ENCODE assay signal across 10 cellular contexts in the genomic region with DNA sequence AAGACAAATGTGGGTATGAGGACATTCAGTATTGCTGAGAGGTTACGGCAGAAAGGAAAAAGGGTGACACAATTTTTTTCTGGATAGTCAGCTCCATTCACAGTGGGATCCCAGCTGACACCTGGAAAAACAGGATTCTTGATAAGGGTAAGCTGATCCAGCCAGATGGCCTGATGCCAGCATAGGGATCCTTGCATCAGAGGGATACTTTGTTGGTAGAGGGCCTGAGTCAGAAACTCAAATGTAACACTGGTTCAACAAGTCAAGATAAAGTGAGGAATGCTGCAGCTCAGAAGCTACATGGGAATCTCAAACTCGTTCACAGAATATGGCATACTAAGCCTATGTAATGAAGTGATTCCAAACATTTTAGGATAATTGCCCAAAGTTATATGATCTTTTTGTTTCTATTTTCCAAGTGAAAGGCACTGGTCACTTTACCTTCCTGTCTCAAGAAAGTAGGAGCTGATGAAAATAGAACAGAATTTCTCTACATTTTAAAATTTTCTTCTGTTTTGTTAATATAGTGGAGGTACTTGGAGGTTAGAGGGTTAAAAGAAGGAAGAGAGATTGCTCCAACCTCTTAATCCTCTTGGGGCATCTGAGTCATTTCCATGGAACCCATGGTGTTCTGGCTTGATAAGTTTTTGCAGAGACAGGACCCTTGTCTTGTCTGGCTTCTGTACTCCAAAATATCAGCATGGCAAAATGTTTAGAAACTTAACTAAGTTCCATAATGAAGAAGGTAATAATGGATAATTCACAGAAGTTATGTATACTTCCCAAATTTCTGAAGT.
DNase-seq lines count a peak whose midpoint lies in the region; ATAC-seq, FAIRE-seq and TF ChIP-seq lines count a peak whose summit lies in the region.
"Had no signal": no experiment of that assay in that cellular context is flagged by ENCODE, and none has a peak within 500 bp of the region (broad histone marks: within the 10 kb centered on the region; RNA-seq: fewer than 3 reads in every experiment).

No MANE protein-coding gene starts in this region.

- 0 out of 2 replicates have a peak overlapping the region, but pooled peaks have one; percentile 5 for H2AFZ ChIP-seq in H1 (ENCODE audit: low read length)

- CTCF ChIA-PET in H1 (lab: Charles Lee; ENCODE audit: partially characterized antibody): interaction anchor here (0.6 to 1.1 kb wide), 2 partner anchors 13 to 344 kb away, joined by 3 read pairs; no protein-coding TSS in a partner anchor

- H3K4me3 ChIP-seq in H1 (ENCODE audit: extremely low read depth in 1 of 4, insufficient read depth in 2 of 4, low read depth in 3 of 4, low read length in 4 of 4) (no peak overlapping the region), mesodermal cell (ENCODE audit: extremely low read depth, insufficient read depth, low read length, poor library complexity, severe bottlenecking) (no peak overlapping the region), foreskin fibroblast (ENCODE audit: low read depth in 1 of 2, low read length in 2 of 2) (no peak overlapping the region)

- H3K9ac ChIP-seq in H1 (replicated peaks in 1 of 4; ENCODE audit: extremely low read depth in 1 of 4, low read depth in 3 of 4, low read length in 3 of 4): peak overlapping the region in 1 of 4 experiments; percentile 14; a peak in 1 of 7 replicates

- no peaks in the 10 kb centered on the region for H3K27me3 Mint-ChIP-seq in chondrocyte (ENCODE audit: low read depth)
- H3K27me3 Mint-ChIP-seq: activated CD8-positive, alpha-beta memory T cell treated with anti-CD3 and anti-CD28 coated beads, Interleukin-2, amount 10 ng/mL, durations not matched to agents 7 days and 5 days; activated naive CD8-positive, alpha-beta T cell treated with anti-CD3 and anti-CD28 coated beads for 36 hours had no signal

- H3K9me3 ChIP-seq in H1 (ENCODE audit: insufficient read depth in 2 of 2, low read depth in 1 of 2, low read length in 1 of 2) (no peaks in the 10 kb centered on the region), mesodermal cell (ENCODE audit: control insufficient read depth, low read length) (no peaks in the 10 kb centered on the region)

- H3K79me1 ChIP-seq in H1 (ENCODE audit: low read depth, low read length): no peaks in the 10 kb centered on the region

- H3K4ac ChIP-seq in H1 (replicated peaks; ENCODE audit: insufficient read length, low read depth, low read length): no peak overlapping the region

- H4K5ac ChIP-seq in H1 (ENCODE audit: insufficient read length, low read depth, low read length): no peak overlapping the region

- no peak overlapping the region for H4K8ac ChIP-seq in H1 (ENCODE audit: extremely low read depth, insufficient read depth, low read length)

- no peak for TF ChIP-seq CTCF in H1 (IDR thresholded peaks at IDR 0.05; ENCODE audit: control extremely low read depth in 1 of 3, insufficient read depth in 1 of 3, low read depth in 1 of 3, low read length in 3 of 3)
- TF ChIP-seq CTCF in foreskin fibroblast (IDR thresholded peaks at IDR 0.05; ENCODE audit: low read depth, low read length): no peak
- no peak for TF ChIP-seq CTCF in chondrocyte (IDR thresholded peaks at IDR 0.05)

- no peak overlapping the region for H2BK12ac ChIP-seq in H1 (ENCODE audit: low read depth, low read length)

- DNase-seq in H4 (ENCODE audit: low spot score): peak; percentile 8
- DNase-seq in NCI-H2171 (lab: John Stamatoyannopoulos, UW): peak; percentile 32
- DNase-seq in H1 (ENCODE audit: low read depth in 1 of 2, low spot score in 2 of 2): no peak
- no peak for DNase-seq in NCI-H2081 treated with DMSO at 0.1 percent for 48 hours (lab: John Stamatoyannopoulos, UW)
- no peak for DNase-seq in foreskin fibroblast
- DNase-seq in chondrocyte (ENCODE audit: low spot score): no peak
- DNase-seq: activated CD8-positive, alpha-beta memory T cell treated with anti-CD3 and anti-CD28 coated beads, Interleukin-2, amount 10 ng/mL, durations not matched to agents 7 days and 5 days; activated naive CD8-positive, alpha-beta T cell treated with anti-CD3 and anti-CD28 coated beads for 36 hours had no signal

- no peak overlapping the region for H2AK5ac ChIP-seq in H1 (ENCODE audit: low read depth, low read length)

- H3K27ac Mint-ChIP-seq in chondrocyte (ENCODE audit: unreplicated experiment): no peak overlapping the region
- H3K27ac Mint-ChIP-seq: activated CD8-positive, alpha-beta memory T cell treated with anti-CD3 and anti-CD28 coated beads, Interleukin-2, amount 10 ng/mL, durations not matched to agents 7 days and 5 days; activated naive CD8-positive, alpha-beta T cell treated with anti-CD3 and anti-CD28 coated beads for 36 hours had no signal

- no peaks in the 10 kb centered on the region for H3K9me3 Mint-ChIP-seq in chondrocyte (ENCODE audit: low read depth)
- H3K9me3 Mint-ChIP-seq: activated naive CD8-positive, alpha-beta T cell treated with anti-CD3 and anti-CD28 coated beads for 36 hours had no signal

- H3K4me1 ChIP-seq in H1 (replicated peaks in 1 of 4; ENCODE audit: control insufficient read depth in 3 of 4, insufficient read depth in 4 of 4, low read length in 3 of 4) (no peaks in the 10 kb centered on the region), mesodermal cell (ENCODE audit: control insufficient read depth, insufficient read depth, low read length, poor library complexity, severe bottlenecking) (peaks cover 22% of the 10 kb centered on the region)

- H3K36me3 ChIP-seq in H1 (ENCODE audit: control insufficient read depth in 2 of 4, insufficient read depth in 4 of 4, low read length in 3 of 4) (no peaks in the 10 kb centered on the region), mesodermal cell (ENCODE audit: control insufficient read depth, insufficient read depth, low read length) (no peaks in the 10 kb centered on the region)

- no peak overlapping the region for H2BK5ac ChIP-seq in H1 (ENCODE audit: low read depth, low read length)

- H3K14ac ChIP-seq in H1 (ENCODE audit: insufficient read length): no peak overlapping the region

- POLR2A ChIA-PET in H1 (lab: Charles Lee; ENCODE audit: partially characterized antibody): no interaction called here

- no peak overlapping the region for H3K56ac ChIP-seq in H1 (replicated peaks; ENCODE audit: insufficient read length, low read depth, low read length)

- no peak overlapping the region for H2BK120ac ChIP-seq in H1 (replicated peaks; ENCODE audit: low read depth, low read length)

- TF ChIP-seq RAD21 in H1 (IDR thresholded peaks at IDR 0.05 in 1 of 2, conservative IDR thresholded peaks at IDR 0.05 in 1 of 2; ENCODE audit: low read depth in 2 of 2, low read length in 2 of 2): no peak

- no peak overlapping the region for H3K27ac ChIP-seq in H1 (ENCODE audit: low read depth, low read length)
- H3K27ac ChIP-seq in mesodermal cell (ENCODE audit: low read depth, low read length, severe bottlenecking): peak overlapping the region; percentile 89

- FAIRE-seq in H1 (lab: Jason Lieb, UNC): no peak

- TF ChIP-seq EP300 in H1 (IDR thresholded peaks at IDR 0.05; ENCODE audit: borderline replicate concordance in 1 of 2, low read depth in 2 of 2, low read length in 2 of 2): no peak

- H3K79me2 ChIP-seq in H1 (ENCODE audit: control insufficient read depth in 1 of 2, insufficient read depth in 2 of 2, low read length in 2 of 2): no peaks in the 10 kb centered on the region

- H4K91ac ChIP-seq in H1 (replicated peaks; ENCODE audit: insufficient read length, low read length): no peak overlapping the region

- no peak overlapping the region for H3K23ac ChIP-seq in H1 (ENCODE audit: insufficient read length)

- ATAC-seq in GM18498 (IDR thresholded peaks at IDR 0.05; ENCODE audit: unreplicated experiment): no peak
- ATAC-seq: activated CD8-positive, alpha-beta memory T cell treated with anti-CD3 and anti-CD28 coated beads, Interleukin-2, amount 10 ng/mL, durations not matched to agents 7 days and 5 days had no signal

- WGBS in H1 (ENCODE audit: extremely low coverage in 1 of 2, insufficient coverage in 1 of 2, insufficient read length in 1 of 2, insufficient replicate concordance in 2 of 2, low coverage in 1 of 2, low lambda C conversion rate in 2 of 2, missing lambda C conversion rate in 1 of 2), 2 experiments: 94% methylated on average over 2 of the region's 2 CpGs; no CpG with 5 or more reads in 1 of the 2 experiments
- 67 to 70% methylated on average over 1 of the region's 2 CpGs for WGBS in mesodermal cell (ENCODE audit: insufficient coverage in 2 of 2), 2 experiments

- no peak for TF ChIP-seq POLR2A in H1 (IDR thresholded peaks at IDR 0.05; ENCODE audit: control extremely low read depth in 1 of 2, low read depth in 2 of 2, low read length in 2 of 2)

- no peaks in the 10 kb centered on the region for H3K36me3 Mint-ChIP-seq in chondrocyte (ENCODE audit: low read depth)
- H3K36me3 Mint-ChIP-seq: activated CD8-positive, alpha-beta memory T cell treated with anti-CD3 and anti-CD28 coated beads, Interleukin-2, amount 10 ng/mL, durations not matched to agents 7 days and 5 days; activated naive CD8-positive, alpha-beta T cell treated with anti-CD3 and anti-CD28 coated beads for 36 hours had no signal

- no peak overlapping the region for H3K18ac ChIP-seq in H1 (ENCODE audit: extremely low read depth, low read length)

- no peaks in the 10 kb centered on the region for H3K4me1 Mint-ChIP-seq in chondrocyte (ENCODE audit: low read depth)
- H3K4me1 Mint-ChIP-seq: activated CD8-positive, alpha-beta memory T cell treated with anti-CD3 and anti-CD28 coated beads, Interleukin-2, amount 10 ng/mL, durations not matched to agents 7 days and 5 days; activated naive CD8-positive, alpha-beta T cell treated with anti-CD3 and anti-CD28 coated beads for 36 hours had no signal

- no peak overlapping the region for H2BK15ac ChIP-seq in H1 (ENCODE audit: low read length)

- no peaks in the 10 kb centered on the region for H4K20me1 ChIP-seq in H1 (replicated peaks in 1 of 2; ENCODE audit: control insufficient read depth in 1 of 2, insufficient read depth in 2 of 2, low read length in 2 of 2)

- H3K23me2 ChIP-seq in H1 (ENCODE audit: low read depth, low read length): no peaks in the 10 kb centered on the region

- H3K4me2 ChIP-seq in H1 (ENCODE audit: insufficient read depth in 1 of 2, low read depth in 2 of 2, low read length in 2 of 2): no peak overlapping the region

- H2BK20ac ChIP-seq in H1 (ENCODE audit: low read length): no peak overlapping the region

- H3K4me3 Mint-ChIP-seq in chondrocyte (ENCODE audit: unreplicated experiment): no peak overlapping the region
- H3K4me3 Mint-ChIP-seq: activated CD8-positive, alpha-beta memory T cell treated with anti-CD3 and anti-CD28 coated beads, Interleukin-2, amount 10 ng/mL, durations not matched to agents 7 days and 5 days; activated naive CD8-positive, alpha-beta T cell treated with anti-CD3 and anti-CD28 coated beads for 36 hours had no signal

- H3K27me3 ChIP-seq in H1 (replicated peaks in 1 of 4; ENCODE audit: control insufficient read depth in 3 of 4, extremely low read depth in 1 of 4, insufficient read depth in 3 of 4, low read length in 3 of 4): no peaks in the 10 kb centered on the region

TF ChIP-seq in H1, 55 proteins besides CTCF, POLR2A, EP300 and RAD21:
- TF ChIP-seq HDAC6 (IDR thresholded peaks at IDR 0.05; ENCODE audit: low read depth, low read length): no peak
- TF ChIP-seq EGR1 (IDR thresholded peaks at IDR 0.05; ENCODE audit: borderline replicate concordance, low read depth, low read length): no peak
- no peak for TF ChIP-seq KDM1A (IDR thresholded peaks at IDR 0.05; ENCODE audit: borderline replicate concordance, low read length)

Comparison
In these comparisons a context has a peak if more than half of its experiments do, and no peak if none do; other contexts are left out.
1. DNase-seq: peak in H4 (single experiment) and NCI-H2171 (single experiment); none in H1 (0 of 2), NCI-H2081 treated with DMSO at 0.1 percent for 48 hours (single experiment), foreskin fibroblast (0 of 2) and chondrocyte (single experiment).